In genomic region chr14:99524091-99524661, GRCh38 we compare ENCODE assay signal across 13 cellular contexts. TPM values are rescaled to one million over a fixed set of nuclear protein-coding genes. Genes with fewer than 3 reads are reported as not detected.
A peak's percentile ranks its signal among the peaks of the same experiment; 100 is the strongest.
DNase-seq lines count a peak whose midpoint lies in the region; ATAC-seq, FAIRE-seq and TF ChIP-seq lines count a peak whose summit lies in the region.
"Had no signal": no experiment of that assay in that cellular context is flagged by ENCODE, and none has a peak within 500 bp of the region (broad histone marks: within the 10 kb centered on the region; RNA-seq: fewer than 3 reads in every experiment).

No MANE protein-coding gene starts in this region.

- no peaks in the 10 kb centered on the region for H3K27me3 ChIP-seq in effector memory CD4-positive, alpha-beta T cell (replicated peaks; ENCODE audit: control insufficient read depth, insufficient read depth, low read length, poor library complexity, severe bottlenecking)
- H3K27me3 ChIP-seq: testis had no signal

- no peak overlapping the region for H3K4me3 ChIP-seq in A549
- H3K4me3 ChIP-seq in fibroblast of mammary gland (ENCODE audit: control insufficient read depth, low read depth, low read length) = no peak overlapping the region
- H3K4me3 ChIP-seq in effector memory CD4-positive, alpha-beta T cell (ENCODE audit: insufficient read depth, low read depth, low read length, poor library complexity, severe bottlenecking) = no peak overlapping the region
- H3K4me3 ChIP-seq: testis had no signal

- 81% methylated on average over 16 of the region's 16 CpGs for WGBS in A549 (ENCODE audit: missing lambda C conversion rate)

- TF ChIP-seq CTCF in A549 (IDR thresholded peaks at IDR 0.05) (no peak), fibroblast of mammary gland (conservative IDR thresholded peaks at IDR 0.05; ENCODE audit: control insufficient read depth, insufficient read depth, low read depth, low read length) (no peak), nephron progenitor cell (IDR thresholded peaks at IDR 0.05) (no peak)

- no peak for FAIRE-seq in A549 (lab: Jason Lieb, UNC)

- no peak for ATAC-seq in A549

- no peak overlapping the region for H3K4me3 Mint-ChIP-seq in nephron progenitor cell
- H3K4me3 Mint-ChIP-seq: dendritic cell treated with granulocyte-macrophage colony-stimulating factor and Interleukin-4, amounts not matched to agents 40 ng/mL and 50 ng/mL, for 4 days; T-helper 2 cell treated with Interferon-gamma antibody and Interleukin-4, amounts not matched to agents 5 μg/mL and 100 μg/mL, for 36 hours had no signal

- peaks cover 57% of the 10 kb centered on the region for H3K4me1 ChIP-seq in A549
- peaks cover 16% of the 10 kb centered on the region for H3K4me1 ChIP-seq in effector memory CD4-positive, alpha-beta T cell (ENCODE audit: control insufficient read depth, insufficient read depth, low read length, poor library complexity, severe bottlenecking)

- H3K27ac ChIP-seq in A549 = peak overlapping the region; percentile 77 to 90
- H3K27ac ChIP-seq in effector memory CD4-positive, alpha-beta T cell (ENCODE audit: insufficient read depth, low read length, poor library complexity, severe bottlenecking) = no peak overlapping the region
- H3K27ac ChIP-seq: testis had no signal

- H3K36me3 ChIP-seq in effector memory CD4-positive, alpha-beta T cell (ENCODE audit: control insufficient read depth, insufficient read depth, low read length) = no peaks in the 10 kb centered on the region

- CTCF ChIA-PET in A549 (lab: Yijun Ruan, JAX) = interaction anchor here (0.8 to 8.7 kb wide), 27 partner anchors 10 to 132 kb away, joined by 3 to 105 read pairs (median 7); no protein-coding TSS in a partner anchor

- no peak for DNase-seq in A549 (ENCODE audit: low read depth in 1 of 2, low spot score in 1 of 2)
- DNase-seq in NCI-H526 (lab: John Stamatoyannopoulos, UW) = peak; percentile 51 to 73
- DNase-seq in fibroblast of mammary gland (ENCODE audit: low read depth) = peak; percentile 23
- peak; percentile 4 for DNase-seq in nephron progenitor cell
- DNase-seq in GF-D8 (lab: John Stamatoyannopoulos, UW) = no peak
- DNase-seq in Ammon's horn (ENCODE audit: low spot score) = no peak
- no peak for DNase-seq in activated CD8-positive, alpha-beta memory T cell treated with anti-CD3 and anti-CD28 coated beads, Interleukin-2, amount 50 U/mL, for 4 hours
- no peak for DNase-seq in effector memory CD4-positive, alpha-beta T cell
- DNase-seq: activated naive CD4-positive, alpha-beta T cell treated with anti-CD3 and anti-CD28 coated beads, Interleukin-2, amount 50 U/mL, for 16 hours; DMS79 treated with DMSO at 0.1 percent for 48 hours; testis had no signal

- no peak for TF ChIP-seq RAD21 in A549 (conservative IDR thresholded peaks at IDR 0.05 in 1 of 2, IDR thresholded peaks at IDR 0.05 in 1 of 2)

- H3K9me3 Mint-ChIP-seq in nephron progenitor cell = no peaks in the 10 kb centered on the region
- H3K9me3 Mint-ChIP-seq: dendritic cell treated with granulocyte-macrophage colony-stimulating factor and Interleukin-4, amounts not matched to agents 40 ng/mL and 50 ng/mL, for 4 days; T-helper 2 cell treated with Interferon-gamma antibody and Interleukin-4, amounts not matched to agents 5 μg/mL and 100 μg/mL, for 36 hours had no signal

- POLR2A ChIA-PET in A549 (lab: Yijun Ruan, JAX) = no interaction called here

- no peaks in the 10 kb centered on the region for H3K9me3 ChIP-seq in A549
- no peaks in the 10 kb centered on the region for H3K9me3 ChIP-seq in effector memory CD4-positive, alpha-beta T cell (ENCODE audit: control insufficient read depth, low read length)
- H3K9me3 ChIP-seq: testis had no signal

- H3K36me3 Mint-ChIP-seq in nephron progenitor cell (ENCODE audit: low read depth) = no peaks in the 10 kb centered on the region

- no peak overlapping the region for H3K27ac Mint-ChIP-seq in nephron progenitor cell
- H3K27ac Mint-ChIP-seq: dendritic cell treated with granulocyte-macrophage colony-stimulating factor and Interleukin-4, amounts not matched to agents 40 ng/mL and 50 ng/mL, for 4 days; T-helper 2 cell treated with Interferon-gamma antibody and Interleukin-4, amounts not matched to agents 5 μg/mL and 100 μg/mL, for 36 hours had no signal

- H3K4me1 Mint-ChIP-seq in nephron progenitor cell = peaks cover 85% of the 10 kb centered on the region

- no peak for TF ChIP-seq POLR2A in A549 (IDR thresholded peaks at IDR 0.05; ENCODE audit: low read length)

- TF ChIP-seq EP300 in A549 (IDR thresholded peaks at IDR 0.05) = no peak

- no peaks in the 10 kb centered on the region for H3K27me3 Mint-ChIP-seq in nephron progenitor cell (ENCODE audit: low read depth, poor library complexity)

- H3K4me2 ChIP-seq in A549 = peak overlapping the region; percentile 84

TF ChIP-seq in A549, 52 proteins besides CTCF, POLR2A, EP300 and RAD21:
- no peak for TF ChIP-seq MAZ (IDR thresholded peaks at IDR 0.05; ENCODE audit: borderline replicate concordance, low read depth, low read length)
- TF ChIP-seq MAX (IDR thresholded peaks at IDR 0.05) = 0 out of 2 replicates have a peak, but pooled peaks have one; percentile 6
- TF ChIP-seq ZSCAN20 (CRISPR knock-in tag; IDR thresholded peaks at IDR 0.05) = no peak
- no peak for TF ChIP-seq PHF8 (IDR thresholded peaks at IDR 0.05; ENCODE audit: borderline replicate concordance, low read depth)
- no peak for TF ChIP-seq JUNB (IDR thresholded peaks at IDR 0.05)
- TF ChIP-seq, protein P1, sequence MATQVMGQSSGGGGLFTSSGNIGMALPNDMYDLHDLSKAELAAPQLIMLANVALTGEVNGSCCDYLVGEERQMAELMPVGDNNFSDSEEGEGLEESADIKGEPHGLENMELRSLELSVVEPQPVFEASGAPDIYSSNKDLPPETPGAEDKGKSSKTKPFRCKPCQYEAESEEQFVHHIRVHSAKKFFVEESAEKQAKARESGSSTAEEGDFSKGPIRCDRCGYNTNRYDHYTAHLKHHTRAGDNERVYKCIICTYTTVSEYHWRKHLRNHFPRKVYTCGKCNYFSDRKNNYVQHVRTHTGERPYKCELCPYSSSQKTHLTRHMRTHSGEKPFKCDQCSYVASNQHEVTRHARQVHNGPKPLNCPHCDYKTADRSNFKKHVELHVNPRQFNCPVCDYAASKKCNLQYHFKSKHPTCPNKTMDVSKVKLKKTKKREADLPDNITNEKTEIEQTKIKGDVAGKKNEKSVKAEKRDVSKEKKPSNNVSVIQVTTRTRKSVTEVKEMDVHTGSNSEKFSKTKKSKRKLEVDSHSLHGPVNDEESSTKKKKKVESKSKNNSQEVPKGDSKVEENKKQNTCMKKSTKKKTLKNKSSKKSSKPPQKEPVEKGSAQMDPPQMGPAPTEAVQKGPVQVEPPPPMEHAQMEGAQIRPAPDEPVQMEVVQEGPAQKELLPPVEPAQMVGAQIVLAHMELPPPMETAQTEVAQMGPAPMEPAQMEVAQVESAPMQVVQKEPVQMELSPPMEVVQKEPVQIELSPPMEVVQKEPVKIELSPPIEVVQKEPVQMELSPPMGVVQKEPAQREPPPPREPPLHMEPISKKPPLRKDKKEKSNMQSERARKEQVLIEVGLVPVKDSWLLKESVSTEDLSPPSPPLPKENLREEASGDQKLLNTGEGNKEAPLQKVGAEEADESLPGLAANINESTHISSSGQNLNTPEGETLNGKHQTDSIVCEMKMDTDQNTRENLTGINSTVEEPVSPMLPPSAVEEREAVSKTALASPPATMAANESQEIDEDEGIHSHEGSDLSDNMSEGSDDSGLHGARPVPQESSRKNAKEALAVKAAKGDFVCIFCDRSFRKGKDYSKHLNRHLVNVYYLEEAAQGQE (IDR thresholded peaks at IDR 0.05) = no peak
- TF ChIP-seq JUN (IDR thresholded peaks at IDR 0.05) = no peak
- TF ChIP-seq HMGXB4 (CRISPR knock-in tag; IDR thresholded peaks at IDR 0.05; ENCODE audit: borderline replicate concordance) = no peak
- no peak for TF ChIP-seq SMC3 (IDR thresholded peaks at IDR 0.05)

RNA-seq across cellular contexts. Expression of gene CCNK, which starts 43.0 kb away (rescaled TPM):
- polyA plus RNA-seq in A549 (2011; rRNA removed) (22.7 and 38.9 TPM in 2 replicates), A549 (2017; fragmentation: RNase III; extraction: RNeasy Plus Mini Kit Qiagen cat#74134 plus additional on column Dnase treatment) (46.6 to 50.8 TPM (median 50.6 TPM) in 3 replicates)
- polyA plus RNA-seq in A549 (2012; cell fraction: cytosol; rRNA removed) = 14.7 and 16.4 TPM in 2 replicates
- 12.0 and 19.6 TPM in 2 replicates for polyA plus RNA-seq in A549 (2012; cell fraction: nucleus; rRNA removed)
- polyA minus RNA-seq in A549 (2011; rRNA and poly(A)+ RNA removed) = 32.7 and 36.2 TPM in 2 replicates

RNA-seq across cellular contexts. Expression of gene SETD3, which starts 43.5 kb away (rescaled TPM):
- polyA plus RNA-seq in A549 (2011; rRNA removed) = 53.9 and 59.7 TPM in 2 replicates
- polyA plus RNA-seq in A549 (2012; cell fraction: cytosol; rRNA removed) = 19.3 and 25.5 TPM in 2 replicates
- polyA plus RNA-seq in A549 (2012; cell fraction: nucleus; rRNA removed) = 8.5 and 11.1 TPM in 2 replicates
- 41.2 to 44.7 TPM (median 43.1 TPM) in 3 replicates for polyA plus RNA-seq in A549 (2017; fragmentation: RNase III; extraction: RNeasy Plus Mini Kit Qiagen cat#74134 plus additional on column Dnase treatment)
- polyA minus RNA-seq in A549 (2011; rRNA and poly(A)+ RNA removed) = 47.2 and 53.5 TPM in 2 replicates

Comparison
In these comparisons a context has a peak if more than half of its experiments do, and no peak if none do; other contexts are left out.
1. DNase-seq: peak in NCI-H526 (2 of 2), fibroblast of mammary gland (single experiment) and nephron progenitor cell (single experiment); none in A549 (0 of 2), GF-D8 (single experiment), Ammon's horn (single experiment), activated CD8-positive, alpha-beta memory T cell treated with anti-CD3 and anti-CD28 coated beads, Interleukin-2, amount 50 U/mL, for 4 hours (single experiment) and effector memory CD4-positive, alpha-beta T cell (0 of 3).